2 cellular contexts compared by ENCODE assay signal in the genomic region with DNA sequence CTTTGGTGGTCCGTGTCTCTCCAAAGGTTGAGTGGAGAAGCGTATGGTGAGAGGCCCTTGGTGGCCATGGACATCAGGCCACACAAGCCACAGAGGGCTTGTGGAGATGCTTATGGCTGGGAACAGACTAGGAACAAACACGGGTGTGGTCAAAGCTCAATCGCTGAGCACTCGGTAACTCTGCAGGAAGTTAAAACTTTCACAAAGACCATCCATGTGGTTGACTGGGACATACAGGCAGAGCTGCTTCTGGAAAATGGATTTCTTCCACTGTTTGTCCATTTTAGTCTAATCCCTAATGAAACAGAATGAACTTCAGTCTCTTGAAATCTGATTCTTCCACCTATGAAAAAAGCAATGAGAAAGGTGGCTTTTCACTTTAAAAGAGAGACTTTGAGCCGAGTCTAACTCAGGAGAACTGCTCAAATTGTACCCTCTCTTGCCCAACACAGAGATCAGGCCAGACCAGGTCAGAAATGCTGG.
TF ChIP-seq lines count a peak whose summit lies in the region.

No MANE protein-coding gene starts in this region.

TF ChIP-seq in HepG2, 621 proteins besides CTCF, POLR2A, EP300 and RAD21 (continues in another document):
- TF ChIP-seq, protein P1, sequence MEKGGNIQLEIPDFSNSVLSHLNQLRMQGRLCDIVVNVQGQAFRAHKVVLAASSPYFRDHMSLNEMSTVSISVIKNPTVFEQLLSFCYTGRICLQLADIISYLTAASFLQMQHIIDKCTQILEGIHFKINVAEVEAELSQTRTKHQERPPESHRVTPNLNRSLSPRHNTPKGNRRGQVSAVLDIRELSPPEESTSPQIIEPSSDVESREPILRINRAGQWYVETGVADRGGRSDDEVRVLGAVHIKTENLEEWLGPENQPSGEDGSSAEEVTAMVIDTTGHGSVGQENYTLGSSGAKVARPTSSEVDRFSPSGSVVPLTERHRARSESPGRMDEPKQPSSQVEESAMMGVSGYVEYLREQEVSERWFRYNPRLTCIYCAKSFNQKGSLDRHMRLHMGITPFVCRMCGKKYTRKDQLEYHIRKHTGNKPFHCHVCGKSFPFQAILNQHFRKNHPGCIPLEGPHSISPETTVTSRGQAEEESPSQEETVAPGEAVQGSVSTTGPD (CRISPR knock-in tag; IDR thresholded peaks at IDR 0.05): 0 out of 2 replicates have a peak, but pooled peaks have one; percentile 58
- peak; percentile 22 for TF ChIP-seq ASH2L (IDR thresholded peaks at IDR 0.05; ENCODE audit: insufficient read length, low read depth, low read length)
- peak; percentile 34; the same call in 1 of the 2 replicates for TF ChIP-seq ZNF124 (CRISPR knock-in tag; IDR thresholded peaks at IDR 0.05)
- TF ChIP-seq TARDBP (CRISPR knock-in tag; IDR thresholded peaks at IDR 0.05): 0 out of 2 replicates have a peak, but pooled peaks have one; percentile 40
- peak; percentile 71; the same call in 1 of the 2 replicates for TF ChIP-seq GFI1 (CRISPR knock-in tag; IDR thresholded peaks at IDR 0.05; ENCODE audit: borderline replicate concordance)
- 0 out of 2 replicates have a peak, but pooled peaks have one; percentile 33 for TF ChIP-seq RCOR2 (CRISPR knock-in tag; IDR thresholded peaks at IDR 0.05)
- TF ChIP-seq SOX6 (IDR thresholded peaks at IDR 0.05): no peak
- TF ChIP-seq SOX6 (CRISPR knock-in tag; IDR thresholded peaks at IDR 0.05): peak; percentile 96
- no peak for TF ChIP-seq ZFYVE20 (CRISPR knock-in tag; IDR thresholded peaks at IDR 0.05; ENCODE audit: borderline replicate concordance, low read depth)
- peak; percentile 86 for TF ChIP-seq SIX1 (CRISPR knock-in tag; IDR thresholded peaks at IDR 0.05; ENCODE audit: borderline replicate concordance)
- peak; percentile 94 for TF ChIP-seq NCOR1 (IDR thresholded peaks at IDR 0.05; ENCODE audit: borderline replicate concordance, low read length)
- TF ChIP-seq, protein P2, sequence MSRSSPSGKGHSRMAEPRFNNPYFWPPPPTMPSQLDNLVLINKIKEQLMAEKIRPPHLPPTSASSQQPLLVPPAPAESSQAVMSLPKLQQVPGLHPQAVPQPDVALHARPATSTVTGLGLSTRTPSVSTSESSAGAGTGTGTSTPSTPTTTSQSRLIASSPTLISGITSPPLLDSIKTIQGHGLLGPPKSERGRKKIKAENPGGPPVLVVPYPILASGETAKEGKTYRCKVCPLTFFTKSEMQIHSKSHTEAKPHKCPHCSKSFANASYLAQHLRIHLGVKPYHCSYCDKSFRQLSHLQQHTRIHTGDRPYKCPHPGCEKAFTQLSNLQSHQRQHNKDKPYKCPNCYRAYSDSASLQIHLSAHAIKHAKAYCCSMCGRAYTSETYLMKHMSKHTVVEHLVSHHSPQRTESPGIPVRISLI (CRISPR knock-in tag; IDR thresholded peaks at IDR 0.05; ENCODE audit: borderline replicate concordance): peak; percentile 84
- TF ChIP-seq DMAP1 (CRISPR knock-in tag; IDR thresholded peaks at IDR 0.05): peak; percentile 29; the same call in 1 of the 2 replicates
- no peak for TF ChIP-seq KLF6 (CRISPR knock-in tag; IDR thresholded peaks at IDR 0.05)
- TF ChIP-seq ZMYM3 (CRISPR knock-in tag; IDR thresholded peaks at IDR 0.05): 0 out of 2 replicates have a peak, but pooled peaks have one; percentile 48
- 0 out of 2 replicates have a peak, but pooled peaks have one; percentile 40 for TF ChIP-seq MYC (CRISPR knock-in tag; IDR thresholded peaks at IDR 0.05; ENCODE audit: borderline replicate concordance)
- peak; percentile 50; the same call in 1 of the 2 replicates for TF ChIP-seq SAP130 (CRISPR knock-in tag; IDR thresholded peaks at IDR 0.05; ENCODE audit: low read depth)
- no peak for TF ChIP-seq ZNF879 (CRISPR knock-in tag; IDR thresholded peaks at IDR 0.05)
- TF ChIP-seq, protein P3, sequence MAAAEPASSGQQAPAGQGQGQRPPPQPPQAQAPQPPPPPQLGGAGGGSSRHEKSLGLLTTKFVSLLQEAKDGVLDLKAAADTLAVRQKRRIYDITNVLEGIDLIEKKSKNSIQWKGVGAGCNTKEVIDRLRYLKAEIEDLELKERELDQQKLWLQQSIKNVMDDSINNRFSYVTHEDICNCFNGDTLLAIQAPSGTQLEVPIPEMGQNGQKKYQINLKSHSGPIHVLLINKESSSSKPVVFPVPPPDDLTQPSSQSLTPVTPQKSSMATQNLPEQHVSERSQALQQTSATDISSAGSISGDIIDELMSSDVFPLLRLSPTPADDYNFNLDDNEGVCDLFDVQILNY (CRISPR knock-in tag; conservative IDR thresholded peaks at IDR 0.05): no peak
- TF ChIP-seq, protein P4, sequence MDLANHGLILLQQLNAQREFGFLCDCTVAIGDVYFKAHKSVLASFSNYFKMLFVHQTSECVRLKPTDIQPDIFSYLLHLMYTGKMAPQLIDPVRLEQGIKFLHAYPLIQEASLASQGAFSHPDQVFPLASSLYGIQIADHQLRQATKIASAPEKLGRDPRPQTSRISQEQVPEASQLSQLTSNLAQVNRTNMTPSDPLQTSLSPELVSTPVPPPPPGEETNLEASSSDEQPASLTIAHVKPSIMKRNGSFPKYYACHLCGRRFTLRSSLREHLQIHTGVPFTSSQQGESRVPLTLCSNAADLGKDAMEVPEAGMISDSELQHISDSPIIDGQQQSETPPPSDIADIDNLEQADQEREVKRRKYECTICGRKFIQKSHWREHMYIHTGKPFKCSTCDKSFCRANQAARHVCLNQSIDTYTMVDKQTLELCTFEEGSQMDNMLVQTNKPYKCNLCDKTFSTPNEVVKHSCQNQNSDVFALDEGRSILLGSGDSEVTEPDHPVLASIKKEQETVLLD (CRISPR knock-in tag; IDR thresholded peaks at IDR 0.05; ENCODE audit: low read depth): no peak
- TF ChIP-seq MED1 (CRISPR knock-in tag; IDR thresholded peaks at IDR 0.05): peak; percentile 70
- peak; percentile 80 for TF ChIP-seq ZMYM4 (CRISPR knock-in tag; IDR thresholded peaks at IDR 0.05)
- TF ChIP-seq, protein P5, sequence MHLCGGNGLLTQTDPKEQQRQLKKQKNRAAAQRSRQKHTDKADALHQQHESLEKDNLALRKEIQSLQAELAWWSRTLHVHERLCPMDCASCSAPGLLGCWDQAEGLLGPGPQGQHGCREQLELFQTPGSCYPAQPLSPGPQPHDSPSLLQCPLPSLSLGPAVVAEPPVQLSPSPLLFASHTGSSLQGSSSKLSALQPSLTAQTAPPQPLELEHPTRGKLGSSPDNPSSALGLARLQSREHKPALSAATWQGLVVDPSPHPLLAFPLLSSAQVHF (CRISPR knock-in tag; IDR thresholded peaks at IDR 0.05): no peak
- peak; percentile 56; the same call in 1 of the 2 replicates for TF ChIP-seq HOXA3 (CRISPR knock-in tag; IDR thresholded peaks at IDR 0.05)
- TF ChIP-seq SOX13 (IDR thresholded peaks at IDR 0.05): no peak
- peak in 1 of 2 experiments; percentile 91; a peak in 2 of 4 replicates for TF ChIP-seq SOX13 (CRISPR knock-in tag; conservative IDR thresholded peaks at IDR 0.05 in 1 of 2, IDR thresholded peaks at IDR 0.05 in 1 of 2)
- TF ChIP-seq HDAC2 (CRISPR knock-in tag; IDR thresholded peaks at IDR 0.05): peak; percentile 57; the same call in 1 of the 2 replicates
- TF ChIP-seq ZNF292 (CRISPR knock-in tag; IDR thresholded peaks at IDR 0.05; ENCODE audit: borderline replicate concordance, low read depth): peak; percentile 40; the same call in 1 of the 2 replicates
- peak; percentile 83 for TF ChIP-seq SALL1 (CRISPR knock-in tag; IDR thresholded peaks at IDR 0.05)
- TF ChIP-seq CCDC6 (CRISPR knock-in tag; IDR thresholded peaks at IDR 0.05): no peak
- TF ChIP-seq MED8 (CRISPR knock-in tag; IDR thresholded peaks at IDR 0.05; ENCODE audit: insufficient replicate concordance): peak; percentile 46
- TF ChIP-seq RFX1 (IDR thresholded peaks at IDR 0.05): no peak

TF ChIP-seq in SK-N-SH treated with all-trans-retinoic acid at 6 μM for 48 hours, 23 proteins besides CTCF, POLR2A, EP300 and RAD21:
- TF ChIP-seq ZNF565 (CRISPR knock-in tag; conservative IDR thresholded peaks at IDR 0.05; ENCODE audit: low read depth): no peak
- TF ChIP-seq, protein P6, sequence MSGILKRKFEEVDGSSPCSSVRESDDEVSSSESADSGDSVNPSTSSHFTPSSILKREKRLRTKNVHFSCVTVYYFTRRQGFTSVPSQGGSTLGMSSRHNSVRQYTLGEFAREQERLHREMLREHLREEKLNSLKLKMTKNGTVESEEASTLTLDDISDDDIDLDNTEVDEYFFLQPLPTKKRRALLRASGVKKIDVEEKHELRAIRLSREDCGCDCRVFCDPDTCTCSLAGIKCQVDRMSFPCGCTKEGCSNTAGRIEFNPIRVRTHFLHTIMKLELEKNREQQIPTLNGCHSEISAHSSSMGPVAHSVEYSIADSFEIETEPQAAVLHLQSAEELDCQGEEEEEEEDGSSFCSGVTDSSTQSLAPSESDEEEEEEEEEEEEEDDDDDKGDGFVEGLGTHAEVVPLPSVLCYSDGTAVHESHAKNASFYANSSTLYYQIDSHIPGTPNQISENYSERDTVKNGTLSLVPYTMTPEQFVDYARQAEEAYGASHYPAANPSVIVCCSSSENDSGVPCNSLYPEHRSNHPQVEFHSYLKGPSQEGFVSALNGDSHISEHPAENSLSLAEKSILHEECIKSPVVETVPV (CRISPR knock-in tag; IDR thresholded peaks at IDR 0.05): no peak
- TF ChIP-seq ARNTL (CRISPR knock-in tag; IDR thresholded peaks at IDR 0.05; ENCODE audit: borderline replicate concordance, low read depth): no peak
- TF ChIP-seq, protein P7, sequence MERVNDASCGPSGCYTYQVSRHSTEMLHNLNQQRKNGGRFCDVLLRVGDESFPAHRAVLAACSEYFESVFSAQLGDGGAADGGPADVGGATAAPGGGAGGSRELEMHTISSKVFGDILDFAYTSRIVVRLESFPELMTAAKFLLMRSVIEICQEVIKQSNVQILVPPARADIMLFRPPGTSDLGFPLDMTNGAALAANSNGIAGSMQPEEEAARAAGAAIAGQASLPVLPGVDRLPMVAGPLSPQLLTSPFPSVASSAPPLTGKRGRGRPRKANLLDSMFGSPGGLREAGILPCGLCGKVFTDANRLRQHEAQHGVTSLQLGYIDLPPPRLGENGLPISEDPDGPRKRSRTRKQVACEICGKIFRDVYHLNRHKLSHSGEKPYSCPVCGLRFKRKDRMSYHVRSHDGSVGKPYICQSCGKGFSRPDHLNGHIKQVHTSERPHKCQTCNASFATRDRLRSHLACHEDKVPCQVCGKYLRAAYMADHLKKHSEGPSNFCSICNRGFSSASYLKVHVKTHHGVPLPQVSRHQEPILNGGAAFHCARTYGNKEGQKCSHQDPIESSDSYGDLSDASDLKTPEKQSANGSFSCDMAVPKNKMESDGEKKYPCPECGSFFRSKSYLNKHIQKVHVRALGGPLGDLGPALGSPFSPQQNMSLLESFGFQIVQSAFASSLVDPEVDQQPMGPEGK (CRISPR knock-in tag; IDR thresholded peaks at IDR 0.05; ENCODE audit: borderline replicate concordance): no peak
- TF ChIP-seq ESRRG (CRISPR knock-in tag; IDR thresholded peaks at IDR 0.05): no peak
- no peak for TF ChIP-seq ZFP3 (CRISPR knock-in tag; IDR thresholded peaks at IDR 0.05)
- TF ChIP-seq RARB (CRISPR knock-in tag; IDR thresholded peaks at IDR 0.05): no peak
- no peak for TF ChIP-seq PPARA (CRISPR knock-in tag; IDR thresholded peaks at IDR 0.05; ENCODE audit: borderline replicate concordance)
- TF ChIP-seq OSR1 (CRISPR knock-in tag; IDR thresholded peaks at IDR 0.05): no peak
- TF ChIP-seq, protein P8, sequence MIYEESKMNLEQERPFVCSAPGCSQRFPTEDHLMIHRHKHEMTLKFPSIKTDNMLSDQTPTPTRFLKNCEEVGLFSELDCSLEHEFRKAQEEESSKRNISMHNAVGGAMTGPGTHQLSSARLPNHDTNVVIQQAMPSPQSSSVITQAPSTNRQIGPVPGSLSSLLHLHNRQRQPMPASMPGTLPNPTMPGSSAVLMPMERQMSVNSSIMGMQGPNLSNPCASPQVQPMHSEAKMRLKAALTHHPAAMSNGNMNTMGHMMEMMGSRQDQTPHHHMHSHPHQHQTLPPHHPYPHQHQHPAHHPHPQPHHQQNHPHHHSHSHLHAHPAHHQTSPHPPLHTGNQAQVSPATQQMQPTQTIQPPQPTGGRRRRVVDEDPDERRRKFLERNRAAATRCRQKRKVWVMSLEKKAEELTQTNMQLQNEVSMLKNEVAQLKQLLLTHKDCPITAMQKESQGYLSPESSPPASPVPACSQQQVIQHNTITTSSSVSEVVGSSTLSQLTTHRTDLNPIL (CRISPR knock-in tag; IDR thresholded peaks at IDR 0.05; ENCODE audit: low read depth): no peak
- TF ChIP-seq ZNF8 (CRISPR knock-in tag; IDR thresholded peaks at IDR 0.05): no peak
- TF ChIP-seq ZFP30 (CRISPR knock-in tag; IDR thresholded peaks at IDR 0.05): no peak
